ENCODE assay signal across 14 cellular contexts in the genomic region with DNA sequence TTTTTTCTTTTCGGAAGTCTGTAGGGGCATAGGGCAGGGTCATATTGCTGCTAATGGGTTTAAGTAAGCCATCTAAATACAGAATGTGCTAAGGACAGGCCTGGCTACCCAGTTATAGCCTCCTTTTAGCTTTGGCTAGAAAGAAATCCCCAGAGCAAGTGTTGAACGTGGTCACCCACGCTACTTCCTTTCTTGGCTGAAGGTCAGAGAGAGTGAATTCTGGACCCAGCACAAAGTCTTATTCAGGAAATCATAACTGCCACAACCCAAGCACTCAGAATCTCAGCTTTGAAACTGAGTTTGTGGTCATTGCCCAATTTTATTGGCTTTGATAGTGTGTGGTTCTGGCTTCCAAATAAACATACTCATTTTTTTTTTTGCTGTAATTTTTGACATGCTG.
A peak's percentile ranks its signal among the peaks of the same experiment; 100 is the strongest.
DNase-seq lines count a peak whose midpoint lies in the region; ATAC-seq and TF ChIP-seq lines count a peak whose summit lies in the region.
"Had no signal": no experiment of that assay in that cellular context is flagged by ENCODE, and none has a peak within 500 bp of the region (broad histone marks: within the 10 kb centered on the region; RNA-seq: fewer than 3 reads in every experiment).

No MANE protein-coding gene starts in this region.

- no peak for DNase-seq in ascending aorta (ENCODE audit: low spot score in 2 of 2)
- DNase-seq in left cardiac atrium: peak; percentile 18
- DNase-seq in NCI-H2227 (lab: John Stamatoyannopoulos, UW; ENCODE audit: unreplicated experiment): no peak
- no peak for DNase-seq in NCI-H2081 (lab: John Stamatoyannopoulos, UW)
- DNase-seq: CD8-positive, alpha-beta memory T cell; islet precursor cell; NCI-H1105; NCI-H748 treated with DMSO at 0.1 percent for 48 hours; stimulated activated CD4-positive, alpha-beta T cell treated with anti-CD3 and anti-CD28 coated beads, Interleukin-15, amount 100 ng/mL, for 24 hours had no signal

- H3K4me3 ChIP-seq in ascending aorta (no peak overlapping the region), subcutaneous abdominal adipose tissue (ENCODE audit: low read depth in 1 of 5, low read length in 5 of 5) (no peak overlapping the region)

- TF ChIP-seq CTCF in ascending aorta (IDR thresholded peaks at IDR 0.05): no peak

- H3K27ac ChIP-seq in ascending aorta (peak overlapping the region; percentile 25 to 30), subcutaneous abdominal adipose tissue (ENCODE audit: low read depth, low read length) (peak overlapping the region; percentile 42)

- ATAC-seq in HG02610 (IDR thresholded peaks at IDR 0.05; ENCODE audit: unreplicated experiment) (peak; percentile 31), left cardiac atrium (peak; percentile 72 to 76), GM21526 (IDR thresholded peaks at IDR 0.05; ENCODE audit: low FRiP score, unreplicated experiment) (no peak), GM18498 (IDR thresholded peaks at IDR 0.05; ENCODE audit: unreplicated experiment) (no peak)
- ATAC-seq: activated T-helper 17 cell treated with anti-CD3 and anti-CD28 coated beads, Interleukin-2, amount 50 U/mL, for 72 hours had no signal

- H3K27me3 ChIP-seq in ascending aorta: no peaks in the 10 kb centered on the region
- no peaks in the 10 kb centered on the region for H3K27me3 ChIP-seq in subcutaneous abdominal adipose tissue (ENCODE audit: control insufficient read depth in 5 of 5, insufficient read depth in 4 of 5, low read length in 5 of 5)

- H3K9me3 ChIP-seq in ascending aorta: no peaks in the 10 kb centered on the region
- H3K9me3 ChIP-seq in subcutaneous abdominal adipose tissue (ENCODE audit: control insufficient read depth in 5 of 5, low read length in 5 of 5): no peaks in the 10 kb centered on the region

- H3K9ac ChIP-seq in subcutaneous abdominal adipose tissue (ENCODE audit: low read length in 5 of 5): no peak overlapping the region

- peaks cover 3 to 13% of the 10 kb centered on the region in 2 donors for H3K4me1 ChIP-seq in ascending aorta
- peaks cover 0 to 34% (median 24%) of the 10 kb centered on the region in 5 donors for H3K4me1 ChIP-seq in subcutaneous abdominal adipose tissue (ENCODE audit: control insufficient read depth in 5 of 5, insufficient read depth in 5 of 5, low read length in 5 of 5)

- H3K36me3 ChIP-seq in ascending aorta (no peaks in the 10 kb centered on the region), subcutaneous abdominal adipose tissue (ENCODE audit: control insufficient read depth in 5 of 5, insufficient read depth in 5 of 5, low read length in 5 of 5) (no peaks in the 10 kb centered on the region)

- intact Hi-C loops in ascending aorta (cut with DNase I) (no loop called here), left cardiac atrium (cut with DNase I) (loop anchor here in 1 of 2 donors (10.0 kb wide), 1 partner anchor 706 kb away; no protein-coding TSS in a partner anchor)

Comparison
In these comparisons a context has a peak if more than half of its experiments do, and no peak if none do; other contexts are left out.
1. ATAC-seq: peak in HG02610 (single experiment) and left cardiac atrium (2 of 2); none in GM21526 (single experiment) and GM18498 (single experiment).